ENCODE assay signal across 10 cellular contexts in genomic region chr20:31567380-31567720, GRCh38. TPM values are rescaled to one million over a fixed set of nuclear protein-coding genes. Genes with fewer than 3 reads are reported as not detected.
DNase-seq lines count a peak whose midpoint lies in the region; ATAC-seq and TF ChIP-seq lines count a peak whose summit lies in the region.
"Had no signal": no experiment of that assay in that cellular context is flagged by ENCODE, and none has a peak within 500 bp of the region (broad histone marks: within the 10 kb centered on the region; RNA-seq: fewer than 3 reads in every experiment).

No MANE protein-coding gene starts in this region.

- peak overlapping the region; percentile 73 for H3K4me2 ChIP-seq in mammary epithelial cell (ENCODE audit: insufficient read depth, low read depth, low read length)

- peaks cover 11 to 26% (median 24%) of the 10 kb centered on the region in 3 donors for H3K4me1 Mint-ChIP-seq in CD8-positive, alpha-beta memory T cell
- H3K4me1 Mint-ChIP-seq in HFFc6 (ENCODE audit: low read depth) = peaks cover 56% of the 10 kb centered on the region
- peaks cover 39% of the 10 kb centered on the region for H3K4me1 Mint-ChIP-seq in nephron progenitor cell

- peaks cover 0 to 47% (median 0%) of the 10 kb centered on the region in 3 donors for H3K36me3 Mint-ChIP-seq in CD8-positive, alpha-beta memory T cell
- peaks cover 14% of the 10 kb centered on the region for H3K36me3 Mint-ChIP-seq in HFFc6 (ENCODE audit: low read depth)
- peaks cover 19% of the 10 kb centered on the region for H3K36me3 Mint-ChIP-seq in nephron progenitor cell (ENCODE audit: low read depth)

- H3K79me2 ChIP-seq in mammary epithelial cell (ENCODE audit: insufficient read depth, low read length) = no peaks in the 10 kb centered on the region

- intact Hi-C loops in mammary epithelial cell (cut with micrococcal nuclease) = no loop called here

- peak overlapping the region in 5 of 8 donors; percentile 33 to 88 (median 64) for H3K27ac Mint-ChIP-seq in CD8-positive, alpha-beta memory T cell
- H3K27ac Mint-ChIP-seq in HFFc6 (peak overlapping the region; percentile 94; the same call in 1 of the 2 replicates), nephron progenitor cell (peak overlapping the region; percentile 94)

- dilution Hi-C loops in mammary epithelial cell (cut with HindIII; ENCODE audit: low sequenced_read_pairs) = loop anchor here (5.0 to 25.0 kb wide), 2 partner anchors 45 to 145 kb away; partner anchors contain the start of gene BCL2L1

- ATAC-seq in HG03175 (IDR thresholded peaks at IDR 0.05; ENCODE audit: unreplicated experiment) = no peak

- H3K27ac ChIP-seq in CD8-positive, alpha-beta memory T cell (ENCODE audit: low read depth, low read length) = no peak overlapping the region
- H3K27ac ChIP-seq in mammary epithelial cell (ENCODE audit: insufficient read depth, low read depth, low read length) = peak overlapping the region; percentile 78

- TF ChIP-seq CTCF in HFFc6 (IDR thresholded peaks at IDR 0.05) = no peak
- no peak for TF ChIP-seq CTCF in mammary epithelial cell (conservative IDR thresholded peaks at IDR 0.05 in 1 of 2, IDR thresholded peaks at IDR 0.05 in 1 of 2; ENCODE audit: extremely low read depth in 1 of 2, insufficient read depth in 1 of 2, low read depth in 1 of 2, low read length in 2 of 2)
- no peak for TF ChIP-seq CTCF in nephron progenitor cell (IDR thresholded peaks at IDR 0.05)

- no peak for DNase-seq in CD8-positive, alpha-beta memory T cell
- DNase-seq in HFFc6 (no peak), mammary epithelial cell (no peak), nephron progenitor cell (no peak), cerebellar cortex (ENCODE audit: low spot score) (no peak), NCI-H82 treated with DMSO at 0.1 percent for 48 hours (lab: John Stamatoyannopoulos, UW; ENCODE audit: unreplicated experiment) (no peak)
- DNase-seq: CD4-positive, CD25-positive, alpha-beta regulatory T cell; cortex of kidney; retina had no signal

- H3K9ac ChIP-seq in mammary epithelial cell (ENCODE audit: insufficient read depth, low read length) = peak overlapping the region; percentile 6

- no peak overlapping the region for H3K4me3 Mint-ChIP-seq in CD8-positive, alpha-beta memory T cell
- H3K4me3 Mint-ChIP-seq in HFFc6 (no peak overlapping the region), nephron progenitor cell (no peak overlapping the region)
- H3K4me3 Mint-ChIP-seq: CD4-positive, CD25-positive, alpha-beta regulatory T cell had no signal

- no TSS peak for BruUV-seq in mammary epithelial cell (replicated peaks; lab: Mats Ljungman, UMichigan)

- POLR2A ChIA-PET in CD8-positive, alpha-beta memory T cell (lab: Charles Lee) = interaction anchor here (0.5 kb wide), 1 partner anchor 64 kb away, joined by 5 read pairs; no protein-coding TSS in a partner anchor

- no peaks in the 10 kb centered on the region for H3K27me3 ChIP-seq in CD8-positive, alpha-beta memory T cell (ENCODE audit: insufficient read depth, low read length, poor library complexity, severe bottlenecking)
- no peaks in the 10 kb centered on the region for H3K27me3 ChIP-seq in mammary epithelial cell (ENCODE audit: insufficient read depth, low read length)

- no peaks in the 10 kb centered on the region for H4K20me1 ChIP-seq in mammary epithelial cell (ENCODE audit: insufficient read depth, low read length)

- no peak overlapping the region for H3K4me3 ChIP-seq in CD8-positive, alpha-beta memory T cell (ENCODE audit: low read length)
- H3K4me3 ChIP-seq in mammary epithelial cell (replicated peaks in 1 of 3; ENCODE audit: insufficient read depth in 1 of 3, low read depth in 2 of 3, low read length in 3 of 3) = peak overlapping the region in 1 of 3 experiments; percentile 19

- no peaks in the 10 kb centered on the region for H3K9me3 ChIP-seq in CD8-positive, alpha-beta memory T cell (ENCODE audit: low read length)
- H3K9me3 ChIP-seq in mammary epithelial cell (replicated peaks; ENCODE audit: insufficient read depth, low read length) = no peaks in the 10 kb centered on the region

- H3K9me3 Mint-ChIP-seq in CD8-positive, alpha-beta memory T cell = no peaks in the 10 kb centered on the region
- H3K9me3 Mint-ChIP-seq in HFFc6 = no peaks in the 10 kb centered on the region
- no peaks in the 10 kb centered on the region for H3K9me3 Mint-ChIP-seq in nephron progenitor cell
- H3K9me3 Mint-ChIP-seq: CD4-positive, CD25-positive, alpha-beta regulatory T cell had no signal

- no peak overlapping the region for H2AFZ ChIP-seq in mammary epithelial cell (ENCODE audit: low read depth, low read length)

- no peaks in the 10 kb centered on the region for H3K27me3 Mint-ChIP-seq in CD8-positive, alpha-beta memory T cell
- H3K27me3 Mint-ChIP-seq in HFFc6 (ENCODE audit: insufficient read depth) (peaks cover 11% of the 10 kb centered on the region), nephron progenitor cell (ENCODE audit: low read depth, poor library complexity) (peaks cover 2% of the 10 kb centered on the region)
- H3K27me3 Mint-ChIP-seq: CD4-positive, CD25-positive, alpha-beta regulatory T cell had no signal

- in situ Hi-C loops in mammary epithelial cell (cut with MboI; ENCODE audit: low sequenced_read_pairs in 2 of 2) = loop anchor here in 1 of 2 donors (25.0 kb wide), 1 partner anchor 145 kb away; the partner anchor contains the start of gene BCL2L1

- CTCF ChIA-PET in CD8-positive, alpha-beta memory T cell (lab: Charles Lee) = interaction anchor here (0.9 to 30.9 kb wide), 7 partner anchors 8 to 156 kb away, joined by 3 to 887 read pairs (median 4); partner anchors contain the start of gene ID1
- CTCF ChIA-PET in mammary epithelial cell (lab: Charles Lee; ENCODE audit: low non-redundant PET) = interaction anchor here (3.0 kb wide), 1 partner anchor 45 kb away, joined by 28 read pairs; no protein-coding TSS in a partner anchor

- peaks cover 2% of the 10 kb centered on the region for H3K4me1 ChIP-seq in CD8-positive, alpha-beta memory T cell (ENCODE audit: insufficient read depth, low read length)
- H3K4me1 ChIP-seq in mammary epithelial cell (ENCODE audit: insufficient read depth, low read length) = peaks cover 76% of the 10 kb centered on the region

- H3K36me3 ChIP-seq in CD8-positive, alpha-beta memory T cell (ENCODE audit: insufficient read depth, low read length) = peaks cover 21% of the 10 kb centered on the region
- peaks cover 2% of the 10 kb centered on the region for H3K36me3 ChIP-seq in mammary epithelial cell (ENCODE audit: insufficient read depth, low read length)

RNA-seq across cellular contexts. Expression of gene ID1, which starts 37.7 kb away (rescaled TPM):
- under 1 TPM; 0.55 to 0.72 TPM for total RNA-seq in CD8-positive, alpha-beta memory T cell
- 2.2 TPM for polyA plus RNA-seq in CD8-positive, alpha-beta memory T cell
- total RNA-seq in HFFc6 (2021; fragmentation: NEBNext Ultra II Directional; extraction: Animal tissue kit (Norgen Biotek cat#: 25700)) = 100 to 1,000 TPM; 397 to 487 (median 452) TPM
- total RNA-seq in mammary epithelial cell = 10 to 100 TPM; 66.2 to 86.1 TPM
- polyA plus RNA-seq in mammary epithelial cell = 206 TPM
- polyA minus RNA-seq in mammary epithelial cell = 20.0 TPM

RNA-seq across cellular contexts. Expression of gene HM13, which starts 53.1 kb away (rescaled TPM):
- 100 to 1,000 TPM; 153 to 167 TPM for total RNA-seq in CD8-positive, alpha-beta memory T cell
- 166 TPM for polyA plus RNA-seq in CD8-positive, alpha-beta memory T cell
- 100 to 1,000 TPM; 265 to 332 (median 284) TPM for total RNA-seq in HFFc6 (2021; fragmentation: NEBNext Ultra II Directional; extraction: Animal tissue kit (Norgen Biotek cat#: 25700))
- total RNA-seq in mammary epithelial cell = 100 to 1,000 TPM in 1 of 2 donors, 10 to 100 TPM in 1; 65.2 to 184 TPM
- polyA plus RNA-seq in mammary epithelial cell = 160 TPM
- polyA minus RNA-seq in mammary epithelial cell = 137 TPM

Comparison
In these comparisons a context has a peak if more than half of its experiments do, and no peak if none do; other contexts are left out.
1. RNA of gene ID1, which starts 37.7 kb away (total RNA-seq): 397 to 487 TPM in HFFc6 and 66.2 to 86.1 TPM in mammary epithelial cell; 0.55 to 0.72 TPM in CD8-positive, alpha-beta memory T cell; every median in the first group is over 10 times any median in the second.
2. Peak in every context shown above with its lines, with median percentiles within 50 percentile points of each other: H3K27ac Mint-ChIP-seq.